Comparison of ENCODE assay signal across 25 cellular contexts in the genomic region with DNA sequence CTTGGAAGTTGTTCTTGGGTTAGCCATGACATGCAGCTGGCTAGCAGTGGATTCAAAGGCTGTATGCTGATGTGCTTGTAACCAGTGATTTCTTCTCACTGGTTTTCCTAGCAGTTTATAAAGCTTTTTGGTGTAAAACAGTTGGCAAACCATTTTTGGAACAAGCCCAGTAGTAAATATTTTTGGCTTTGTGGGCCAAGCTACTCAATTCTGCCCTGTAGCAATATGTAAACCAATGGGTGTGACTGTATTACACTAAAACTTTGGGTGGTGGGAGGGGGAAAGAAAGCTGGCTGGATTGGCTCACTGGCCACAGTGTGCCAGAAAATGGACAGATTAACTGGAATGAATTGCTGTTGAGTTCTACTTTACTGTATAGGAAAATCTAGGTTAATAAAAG.
"Had no signal": no experiment of that assay in that cellular context is flagged by ENCODE, and none has a peak within 500 bp of the region (broad histone marks: within the 10 kb centered on the region; RNA-seq: fewer than 3 reads in every experiment).

No MANE protein-coding gene starts in this region.

- ATAC-seq: activated CD8-positive, alpha-beta memory T cell treated with anti-CD3 and anti-CD28 coated beads, Interleukin-2, amount 10 ng/mL, durations not matched to agents 7 days and 5 days; activated T-helper 17 cell treated with anti-CD3 and anti-CD28 coated beads, Interleukin-2, amount 50 U/mL, for 72 hours; lower lobe of right lung; natural killer cell; sciatic nerve; stimulated activated effector memory CD8-positive, alpha-beta T cell treated with anti-CD3 and anti-CD28 coated beads, Interleukin-12 subunit alpha, Interleukin-12 subunit beta, amount 100 ng/mL, for 72 hours; upper lobe of right lung had no signal

- H3K9me3 ChIP-seq: esophagus muscularis mucosa, lower lobe of right lung, neutrophil, stomach, upper lobe of right lung had no signal

- H3K9ac ChIP-seq: parathyroid adenoma had no signal

- H3K27ac ChIP-seq: esophagus muscularis mucosa, lower lobe of right lung, neutrophil, parathyroid adenoma, stomach, upper lobe of right lung had no signal

- H3K4me1 ChIP-seq: esophagus muscularis mucosa, parathyroid adenoma, stomach, upper lobe of right lung had no signal

- H3K27me3 ChIP-seq: esophagus muscularis mucosa, stomach, upper lobe of right lung had no signal

- DNase-seq: activated CD4-positive, alpha-beta memory T cell treated with anti-CD3 and anti-CD28 coated beads, Interleukin-2, amount 10 ng/mL, durations not matched to agents 7 days and 5 days; activated CD4-positive, alpha-beta T cell treated with anti-CD3 and anti-CD28 coated beads for 48 hours; activated CD4-positive, CD25-positive, alpha-beta regulatory T cell; activated CD8-positive, alpha-beta memory T cell treated with anti-CD3 and anti-CD28 coated beads, Interleukin-2, amount 10 ng/mL, durations not matched to agents 7 days and 5 days; activated naive CD4-positive, alpha-beta T cell treated with Interleukin-2 at 50 U/mL for 16 hours; aorta; cerebellar nuclear complex; cortex of kidney; effector CD8-positive, alpha-beta T cell; foreskin melanocyte; glutamatergic neuron; hypothalamus; islet precursor cell; lower lobe of right lung; natural killer cell; stimulated activated CD4-positive, alpha-beta T cell treated with anti-CD3 and anti-CD28 coated beads, Interleukin-4, amount 100 ng/mL, for 24 hours; stomach; T1000; upper lobe of right lung had no signal

- H3K36me3 ChIP-seq: esophagus muscularis mucosa, lower lobe of right lung, neutrophil, stomach, upper lobe of right lung had no signal

- H3K4me3 ChIP-seq: esophagus muscularis mucosa, lower lobe of right lung, stomach, upper lobe of right lung had no signal

- H2AFZ ChIP-seq: parathyroid adenoma had no signal
